Comparison of ENCODE assay signal across 8 cellular contexts in the genomic region with DNA sequence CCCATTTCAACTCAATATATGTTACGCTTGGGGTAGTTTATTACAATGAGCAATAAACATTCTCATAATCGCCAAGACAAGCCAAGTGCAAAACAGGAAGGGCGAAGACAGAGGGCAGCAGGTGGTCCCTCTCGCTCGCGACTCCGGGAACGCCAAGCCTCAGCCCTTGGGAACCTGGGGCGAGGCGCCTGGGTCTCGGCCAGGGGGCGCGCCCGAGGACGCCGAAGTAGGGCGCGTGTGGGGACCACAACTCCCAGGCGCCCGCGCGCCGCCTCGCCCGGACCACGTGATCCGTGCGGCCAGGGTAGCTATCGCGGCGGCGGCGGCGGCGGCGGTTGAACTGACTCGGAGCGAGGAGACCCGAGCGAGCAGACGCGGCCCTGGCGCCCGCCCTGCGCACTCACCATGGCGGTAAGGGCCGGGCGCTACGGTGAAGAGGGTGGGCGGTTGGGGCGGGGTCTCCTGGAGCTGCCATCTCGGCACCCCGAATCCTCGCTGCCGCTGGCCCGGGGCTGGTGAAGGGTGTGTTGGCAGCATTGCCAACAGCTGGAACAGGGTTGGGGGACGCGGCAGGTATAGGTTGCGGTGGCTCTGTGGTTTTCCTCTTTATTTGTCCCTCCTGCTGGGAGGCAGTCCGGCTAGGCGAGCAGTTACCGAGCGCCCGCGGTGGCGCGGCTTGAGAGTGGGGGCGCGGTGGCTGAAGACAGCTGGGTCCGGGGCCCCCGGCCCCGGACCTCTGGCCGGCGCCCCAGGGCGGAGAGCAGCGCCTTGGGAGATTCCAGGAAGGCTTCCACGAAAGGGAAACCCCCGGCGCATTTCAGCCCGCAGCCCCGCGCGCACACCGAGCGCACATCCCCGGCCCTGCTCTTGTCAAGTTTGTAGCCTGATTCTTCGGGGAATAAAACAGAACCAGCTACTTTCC. TPM values are rescaled to one million over a fixed set of nuclear protein-coding genes. Genes with fewer than 3 reads are reported as not detected.
DNase-seq lines count a peak whose midpoint lies in the region; ATAC-seq and TF ChIP-seq lines count a peak whose summit lies in the region.

A gene with protein sequence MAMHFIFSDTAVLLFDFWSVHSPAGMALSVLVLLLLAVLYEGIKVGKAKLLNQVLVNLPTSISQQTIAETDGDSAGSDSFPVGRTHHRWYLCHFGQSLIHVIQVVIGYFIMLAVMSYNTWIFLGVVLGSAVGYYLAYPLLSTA (plus strand): TSS at position 338 of the 922 bp plus-strand sequence. CDS start 68 bp downstream, at position 406.

- peak; percentile 86 for DNase-seq in Calu3
- DNase-seq in activated T-cell treated with anti-CD3 and anti-CD28 coated beads, Interleukin-2, amount 50 U/mL, for 1 hour, result peak; percentile 85
- DNase-seq in stimulated activated CD8-positive, alpha-beta memory T cell treated with anti-CD3 and anti-CD28 coated beads, Interleukin-4, amount 100 ng/mL, for 48 hours, result peak; percentile 92

- no peak within 1 kb of the TSS for H3K27ac ChIP-seq in HUES48 (ENCODE audit: low read depth, low read length)
- no peak within 1 kb of the TSS for H3K27ac ChIP-seq in OCI-LY3 (ENCODE audit: low read length)
- peak within 1 kb of the TSS; percentile 21 to 48 for H3K27ac ChIP-seq in esophagus (ENCODE audit: low read depth in 2 of 2, low read length in 1 of 2)

- BruUV-seq in Calu3 (replicated peaks; lab: Mats Ljungman, UMichigan), result no TSS peak

- WGBS in esophagus, 2 donors, result 0 to 1% methylated on average over 62 to 87 of the region's 87 CpGs

- H3K36me3 Mint-ChIP-seq in Calu3 (ENCODE audit: insufficient read depth, unreplicated experiment), result peaks cover 15% of the 10 kb centered on the region

- H3K9ac ChIP-seq in HUES48 (ENCODE audit: low read depth, low read length) (no peak within 1 kb of the TSS), OCI-LY3 (ENCODE audit: low read length) (peak within 1 kb of the TSS; percentile 64), mucosa of stomach (ENCODE audit: low read length) (peak within 1 kb of the TSS; percentile 76)

- ATAC-seq in GM21381 (IDR thresholded peaks at IDR 0.05; ENCODE audit: unreplicated experiment), result peak; percentile 97

- CTCF ChIA-PET in Calu3 (lab: Charles Lee), result interaction anchor here (0.5 to 1.1 kb wide), 3 partner anchors 10 to 147 kb away, joined by 3 read pairs; no protein-coding TSS in a partner anchor

- H3K36me3 ChIP-seq in HUES48 (ENCODE audit: control insufficient read depth, insufficient read depth, low read length), result no peaks in the 10 kb centered on the region
- no peaks in the 10 kb centered on the region for H3K36me3 ChIP-seq in OCI-LY3 (replicated peaks; ENCODE audit: low read depth, low read length)
- no peaks in the 10 kb centered on the region for H3K36me3 ChIP-seq in esophagus (ENCODE audit: control insufficient read depth in 2 of 2, insufficient read depth in 2 of 2, low read length in 1 of 2)
- no peaks in the 10 kb centered on the region for H3K36me3 ChIP-seq in mucosa of stomach (ENCODE audit: control insufficient read depth, insufficient read depth, low read length)

- H3K4me2 ChIP-seq in OCI-LY3 (ENCODE audit: low read length), result peak within 1 kb of the TSS; percentile 91

- peak within 1 kb of the TSS; percentile 69 for H3K4me3 Mint-ChIP-seq in Calu3 (ENCODE audit: low read depth, unreplicated experiment)

- peak within 1 kb of the TSS; percentile 92 for H2AFZ ChIP-seq in OCI-LY3 (ENCODE audit: low read depth, low read length)

- H3K4me1 Mint-ChIP-seq in Calu3 (ENCODE audit: low read depth, unreplicated experiment), result peaks cover 9% of the 10 kb centered on the region

- H3K27me3 ChIP-seq in HUES48 (ENCODE audit: control insufficient read depth, insufficient read depth, low read length) (peaks cover 15% of the 10 kb centered on the region), OCI-LY3 (ENCODE audit: low read depth, low read length) (peaks cover 6% of the 10 kb centered on the region), esophagus (ENCODE audit: control insufficient read depth in 1 of 2, insufficient read depth in 2 of 2, low read length in 2 of 2) (no peaks in the 10 kb centered on the region), mucosa of stomach (ENCODE audit: control insufficient read depth, insufficient read depth, low read length) (peaks cover 2% of the 10 kb centered on the region)

- peaks cover 40% of the 10 kb centered on the region for H3K27me3 Mint-ChIP-seq in Calu3 (ENCODE audit: unreplicated experiment)

- TF ChIP-seq CTCF in Calu3 (IDR thresholded peaks at IDR 0.05; ENCODE audit: unreplicated experiment) (peak; percentile 34), OCI-LY3 (IDR thresholded peaks at IDR 0.05; ENCODE audit: low read depth, low read length) (peak; percentile 47)

- H3K9me3 ChIP-seq in HUES48 (ENCODE audit: control insufficient read depth, insufficient read depth, low read length) (no peaks in the 10 kb centered on the region), OCI-LY3 (ENCODE audit: insufficient read depth, low read length) (no peaks in the 10 kb centered on the region), esophagus (ENCODE audit: control insufficient read depth in 2 of 2, insufficient read depth in 1 of 2, low read depth in 1 of 2, low read length in 1 of 2) (no peaks in the 10 kb centered on the region), mucosa of stomach (ENCODE audit: control insufficient read depth, low read length) (no peaks in the 10 kb centered on the region)

- H3K4me3 ChIP-seq in HUES48 (ENCODE audit: low read depth, low read length) (peak within 1 kb of the TSS; percentile 86), OCI-LY3 (ENCODE audit: low read length) (peak within 1 kb of the TSS; percentile 92), esophagus (ENCODE audit: low read depth in 1 of 2, low read length in 2 of 2) (peak within 1 kb of the TSS; percentile 72 to 76), mucosa of stomach (ENCODE audit: low read length) (peak within 1 kb of the TSS; percentile 47)

- H3K79me2 ChIP-seq in OCI-LY3 (ENCODE audit: low read length), result no peaks in the 10 kb centered on the region

- no peaks in the 10 kb centered on the region for H4K20me1 ChIP-seq in OCI-LY3 (ENCODE audit: insufficient read depth, low read length)

- intact Hi-C loops in Calu3 (cut with micrococcal nuclease; ENCODE audit: unreplicated experiment), result no loop called here

- no peak within 1 kb of the TSS for H3K27ac Mint-ChIP-seq in Calu3 (ENCODE audit: unreplicated experiment)

- H3K9me3 Mint-ChIP-seq in Calu3 (ENCODE audit: low read depth, unreplicated experiment), result no peaks in the 10 kb centered on the region

- H3K4me1 ChIP-seq in HUES48 (ENCODE audit: control insufficient read depth, insufficient read depth, low read length), result no peaks in the 10 kb centered on the region
- H3K4me1 ChIP-seq in OCI-LY3 (ENCODE audit: low read length), result peaks cover 4% of the 10 kb centered on the region; the same call in 1 of the 2 replicates
- H3K4me1 ChIP-seq in esophagus (ENCODE audit: control insufficient read depth in 2 of 2, insufficient read depth in 2 of 2, low read length in 1 of 2), result peaks cover 0 to 3% of the 10 kb centered on the region in 2 donors
- peaks cover 13% of the 10 kb centered on the region for H3K4me1 ChIP-seq in mucosa of stomach (ENCODE audit: control insufficient read depth, insufficient read depth, low read length)

RNA-seq across cellular contexts. Expression of the gene that starts here (rescaled TPM):
- total RNA-seq in Calu3 (2022), result 0.76 and 1.8 TPM in 2 replicates
- polyA plus RNA-seq in esophagus, result 1 to 10 TPM; 4.9 to 7.4 TPM

Comparison
In these comparisons a context has a peak if more than half of its experiments do, and no peak if none do; other contexts are left out.
1. H3K27ac ChIP-seq: peak in esophagus (2 of 2); none in HUES48 (single experiment) and OCI-LY3 (single experiment).
2. Peak in every context shown above with its lines, with median percentiles within 50 percentile points of each other: DNase-seq and H3K4me3 ChIP-seq.